14 cellular contexts compared by ENCODE assay signal in the genomic region with DNA sequence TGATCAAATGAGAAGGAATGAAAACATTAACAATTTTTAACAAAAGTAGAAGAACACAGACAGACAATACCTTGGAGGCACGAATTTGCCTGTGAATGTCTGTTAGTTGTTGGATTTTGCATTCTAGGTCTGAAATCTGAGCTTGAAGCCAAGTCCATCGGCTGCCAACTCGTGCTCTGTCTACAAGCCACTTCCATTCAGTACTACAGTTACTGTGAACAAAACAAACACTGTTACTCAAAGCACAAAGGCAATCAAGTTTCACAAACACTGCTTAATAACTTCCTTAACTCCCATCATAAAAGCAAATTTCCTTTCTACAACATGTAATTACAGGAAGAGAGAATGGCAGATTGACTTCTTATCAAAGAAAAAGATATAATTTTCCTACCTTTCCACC. TPM values are rescaled to one million over a fixed set of nuclear protein-coding genes. Genes with fewer than 3 reads are reported as not detected.
DNase-seq lines count a peak whose midpoint lies in the region; ATAC-seq and TF ChIP-seq lines count a peak whose summit lies in the region.
"Had no signal": no experiment of that assay in that cellular context is flagged by ENCODE, and none has a peak within 500 bp of the region (broad histone marks: within the 10 kb centered on the region; RNA-seq: fewer than 3 reads in every experiment).

No MANE protein-coding gene starts in this region.

- no peak overlapping the region for H3K4me3 ChIP-seq in PC-3 (ENCODE audit: low read length)
- H3K4me3 ChIP-seq: gastrocnemius medialis, sigmoid colon had no signal

- CTCF ChIA-PET in PC-3 (lab: Charles Lee): no interaction called here

- peaks cover 18% of the 10 kb centered on the region for H3K9me3 Mint-ChIP-seq in activated naive CD8-positive, alpha-beta T cell treated with anti-CD3 and anti-CD28 coated beads, Interleukin-2, amount 50 U/mL, for 24 hours

- no peaks in the 10 kb centered on the region for H3K27me3 ChIP-seq in PC-3 (ENCODE audit: low read length)
- H3K27me3 ChIP-seq: gastrocnemius medialis, sigmoid colon had no signal

- H3K27ac Mint-ChIP-seq in activated naive CD8-positive, alpha-beta T cell treated with anti-CD3 and anti-CD28 coated beads, Interleukin-2, amount 50 U/mL, for 24 hours: no peak overlapping the region
- H3K27ac Mint-ChIP-seq: natural killer cell treated with Interleukin-12 subunit alpha and Interleukin-12 subunit beta and Interleukin-15 and Interleukin-18, amount 100 ng/mL, for 72 hours had no signal

- H3K9me3 ChIP-seq in PC-3 (ENCODE audit: low read length): no peaks in the 10 kb centered on the region

- POLR2A ChIA-PET in PC-3 (lab: Charles Lee; ENCODE audit: unreplicated experiment): no interaction called here

- H4K20me1 ChIP-seq in PC-3 (ENCODE audit: low read length): no peaks in the 10 kb centered on the region

- H3K36me3 ChIP-seq in PC-3 (ENCODE audit: low read depth, low read length): no peaks in the 10 kb centered on the region

- BruUV-seq in PC-3 (replicated peaks; lab: Mats Ljungman, UMichigan): no TSS peak

- peaks cover 32% of the 10 kb centered on the region for H3K36me3 Mint-ChIP-seq in activated naive CD8-positive, alpha-beta T cell treated with anti-CD3 and anti-CD28 coated beads, Interleukin-2, amount 50 U/mL, for 24 hours (ENCODE audit: low read depth)

- no peak overlapping the region for H3K4me2 ChIP-seq in PC-3 (ENCODE audit: low read length)

- H3K27me3 Mint-ChIP-seq in activated naive CD8-positive, alpha-beta T cell treated with anti-CD3 and anti-CD28 coated beads, Interleukin-2, amount 50 U/mL, for 24 hours: no peaks in the 10 kb centered on the region
- H3K27me3 Mint-ChIP-seq: natural killer cell treated with Interleukin-12 subunit alpha and Interleukin-12 subunit beta and Interleukin-15 and Interleukin-18, amount 100 ng/mL, for 72 hours had no signal

- no peaks in the 10 kb centered on the region for H3K4me1 Mint-ChIP-seq in activated naive CD8-positive, alpha-beta T cell treated with anti-CD3 and anti-CD28 coated beads, Interleukin-2, amount 50 U/mL, for 24 hours

- intact Hi-C loops in PC-3 (cut with micrococcal nuclease): no loop called here

- no peak overlapping the region for H3K27ac ChIP-seq in PC-3 (ENCODE audit: low read length)
- H3K27ac ChIP-seq: HL-60, sigmoid colon had no signal

- no peak overlapping the region for H3K9ac ChIP-seq in PC-3 (ENCODE audit: low read length)

- H3K9me2 ChIP-seq in PC-3 (replicated peaks; ENCODE audit: low read length): no peaks in the 10 kb centered on the region

- H2AFZ ChIP-seq in PC-3 (ENCODE audit: low read length): no peak overlapping the region

- DNase-seq in COR-L47 (lab: John Stamatoyannopoulos, UW) (peak; percentile 85), NCI-H1436 treated with DMSO at 0.1 percent for 48 hours (lab: John Stamatoyannopoulos, UW) (peak; percentile 41), PC-3 (no peak), iris pigment epithelial cell (ENCODE audit: low read depth) (peak; percentile 7), hypothalamus (lab: John Stamatoyannopoulos, UW) (no peak), pons (ENCODE audit: low spot score) (no peak)
- no peak for DNase-seq in activated naive CD8-positive, alpha-beta T cell treated with anti-CD3 and anti-CD28 coated beads, Interleukin-2, amount 50 U/mL, for 24 hours
- DNase-seq: GOT3, kidney glomerular epithelial cell, sigmoid colon had no signal

- H3K4me1 ChIP-seq in PC-3 (ENCODE audit: insufficient read depth, low read length): no peaks in the 10 kb centered on the region
- H3K4me1 ChIP-seq: sigmoid colon had no signal

- H3K79me2 ChIP-seq in PC-3 (ENCODE audit: low read length): no peaks in the 10 kb centered on the region

- ATAC-seq in PC-3 (peak; percentile 63), GM21619 (IDR thresholded peaks at IDR 0.05; ENCODE audit: unreplicated experiment) (no peak)
- ATAC-seq in activated naive CD8-positive, alpha-beta T cell treated with anti-CD3 and anti-CD28 coated beads, Interleukin-2, amount 50 U/mL, for 24 hours: no peak
- ATAC-seq: gastrocnemius medialis; natural killer cell treated with Interleukin-12 subunit alpha and Interleukin-12 subunit beta and Interleukin-15 and Interleukin-18, amount 100 ng/mL, for 72 hours had no signal

- TF ChIP-seq CTCF in PC-3 (conservative IDR thresholded peaks at IDR 0.05; ENCODE audit: low read depth, low read length): no peak

- H3K4me3 Mint-ChIP-seq in activated naive CD8-positive, alpha-beta T cell treated with anti-CD3 and anti-CD28 coated beads, Interleukin-2, amount 50 U/mL, for 24 hours: no peak overlapping the region
- H3K4me3 Mint-ChIP-seq: natural killer cell treated with Interleukin-12 subunit alpha and Interleukin-12 subunit beta and Interleukin-15 and Interleukin-18, amount 100 ng/mL, for 72 hours had no signal

- H3F3A ChIP-seq in PC-3 (ENCODE audit: low read length, unreplicated experiment): no peaks in the 10 kb centered on the region

RNA-seq across cellular contexts. Expression of gene KANSL1L, which starts 42.2 kb away (rescaled TPM):
- 2.2 and 2.3 TPM in 2 replicates for total RNA-seq in PC-3 (2014; rRNA removed)

Comparison
In these comparisons a context has a peak if more than half of its experiments do, and no peak if none do; other contexts are left out.
1. DNase-seq: peak in COR-L47 (single experiment), NCI-H1436 treated with DMSO at 0.1 percent for 48 hours (single experiment) and iris pigment epithelial cell (single experiment); none in PC-3 (single experiment), activated naive CD8-positive, alpha-beta T cell treated with anti-CD3 and anti-CD28 coated beads, Interleukin-2, amount 50 U/mL, for 24 hours (single experiment), hypothalamus (0 of 51) and pons (single experiment).